13 cellular contexts compared by ENCODE assay signal in the genomic region with DNA sequence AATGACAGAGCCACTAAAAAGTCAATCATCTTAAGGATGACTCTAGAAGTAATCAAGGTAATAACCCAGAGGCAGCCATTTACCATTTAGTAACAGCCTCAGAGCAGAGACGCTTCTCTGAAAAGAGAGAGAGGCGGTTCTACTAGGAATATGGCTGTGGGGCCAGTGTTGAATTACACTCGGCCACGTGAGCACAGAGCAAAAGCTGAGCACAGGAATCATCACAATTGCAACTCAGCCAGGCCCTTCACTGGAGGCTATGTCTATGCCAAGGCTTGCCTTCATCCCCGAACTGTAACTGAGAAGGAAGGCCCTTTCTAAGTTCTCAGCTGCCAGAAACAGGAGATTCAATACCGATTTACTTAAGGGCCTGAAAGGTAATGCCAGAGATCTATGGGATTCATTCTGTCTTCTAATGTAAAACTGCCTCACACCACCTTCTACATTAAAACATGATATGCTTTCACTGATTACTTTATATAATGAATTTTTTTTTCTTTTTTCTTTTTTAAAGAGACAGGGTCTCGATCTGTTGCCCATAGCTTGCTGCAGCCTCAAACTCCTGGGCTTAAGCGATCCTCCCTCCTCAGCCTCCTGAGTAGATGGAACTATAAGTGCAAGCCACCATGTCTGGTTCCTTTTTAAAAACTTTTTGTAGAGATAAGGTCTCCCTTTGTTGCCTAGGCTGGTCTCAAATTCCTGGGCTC.
DNase-seq lines count a peak whose midpoint lies in the region; ATAC-seq lines count a peak whose summit lies in the region.
"Had no signal": no experiment of that assay in that cellular context is flagged by ENCODE, and none has a peak within 500 bp of the region (broad histone marks: within the 10 kb centered on the region; RNA-seq: fewer than 3 reads in every experiment).

No MANE protein-coding gene starts in this region.

- peaks cover 12 to 13% of the 10 kb centered on the region in 2 donors for H3K36me3 Mint-ChIP-seq in CD4-positive, alpha-beta memory T cell
- H3K36me3 Mint-ChIP-seq: natural killer cell treated with Interleukin-12 subunit alpha and Interleukin-12 subunit beta and Interleukin-15 and Interleukin-18, amount 100 ng/mL, for 72 hours had no signal

- no peaks in the 10 kb centered on the region for H3K9me3 Mint-ChIP-seq in CD4-positive, alpha-beta memory T cell
- H3K9me3 Mint-ChIP-seq: natural killer cell treated with Interleukin-12 subunit alpha and Interleukin-12 subunit beta and Interleukin-15 and Interleukin-18, amount 100 ng/mL, for 72 hours had no signal

- POLR2A ChIA-PET in CD4-positive, alpha-beta memory T cell (lab: Charles Lee; ENCODE audit: partially characterized antibody), result no interaction called here

- H3K36me3 ChIP-seq in CD4-positive, alpha-beta memory T cell (ENCODE audit: insufficient read depth, low read length), result no peaks in the 10 kb centered on the region

- DNase-seq in AG08395 (ENCODE audit: low spot score), result peak; percentile 52
- peak; percentile 84 for DNase-seq in NCI-H2196 treated with DMSO at 0.1 percent for 48 hours (lab: John Stamatoyannopoulos, UW; ENCODE audit: unreplicated experiment)
- DNase-seq in myocyte (ENCODE audit: low read depth), result peak; percentile 61
- no peak for DNase-seq in ureter (ENCODE audit: low spot score)
- no peak for DNase-seq in CD4-positive, alpha-beta memory T cell
- no peak for DNase-seq in GM19240 (ENCODE audit: insufficient read length, low spot score)
- DNase-seq: ACHN, erythroblast, GOT3, NCI-H774 had no signal

- intact Hi-C loops in CD4-positive, alpha-beta memory T cell (cut with micrococcal nuclease), result no loop called here

- H3K27ac ChIP-seq in CD4-positive, alpha-beta memory T cell (ENCODE audit: low read depth, low read length), result no peak overlapping the region

- H3K27me3 Mint-ChIP-seq in CD4-positive, alpha-beta memory T cell, result no peaks in the 10 kb centered on the region
- H3K27me3 Mint-ChIP-seq: natural killer cell treated with Interleukin-12 subunit alpha and Interleukin-12 subunit beta and Interleukin-15 and Interleukin-18, amount 100 ng/mL, for 72 hours had no signal

- H3K4me3 ChIP-seq in CD4-positive, alpha-beta memory T cell (ENCODE audit: low read length in 2 of 2), result no peak overlapping the region

- ATAC-seq in esophagus mucosa, result peak; percentile 69
- no peak for ATAC-seq in HG03280 (IDR thresholded peaks at IDR 0.05; ENCODE audit: unreplicated experiment)
- ATAC-seq: natural killer cell treated with Interleukin-12 subunit alpha and Interleukin-12 subunit beta and Interleukin-15 and Interleukin-18, amount 100 ng/mL, for 72 hours had no signal

- no peaks in the 10 kb centered on the region for H3K27me3 ChIP-seq in CD4-positive, alpha-beta memory T cell (ENCODE audit: insufficient read depth, low read length)

- no peak overlapping the region for H3K27ac Mint-ChIP-seq in CD4-positive, alpha-beta memory T cell
- H3K27ac Mint-ChIP-seq: natural killer cell treated with Interleukin-12 subunit alpha and Interleukin-12 subunit beta and Interleukin-15 and Interleukin-18, amount 100 ng/mL, for 72 hours had no signal

- no peak overlapping the region for H3K4me3 Mint-ChIP-seq in CD4-positive, alpha-beta memory T cell
- H3K4me3 Mint-ChIP-seq: natural killer cell treated with Interleukin-12 subunit alpha and Interleukin-12 subunit beta and Interleukin-15 and Interleukin-18, amount 100 ng/mL, for 72 hours had no signal

- peaks cover 3% of the 10 kb centered on the region for H3K4me1 ChIP-seq in CD4-positive, alpha-beta memory T cell (ENCODE audit: insufficient read depth, low read length)

- no peaks in the 10 kb centered on the region for H3K9me3 ChIP-seq in CD4-positive, alpha-beta memory T cell (ENCODE audit: control insufficient read depth in 1 of 2, low read length in 2 of 2)

- H3K4me1 Mint-ChIP-seq in CD4-positive, alpha-beta memory T cell, result peaks cover 1 to 16% (median 7%) of the 10 kb centered on the region in 4 donors

- CTCF ChIA-PET in CD4-positive, alpha-beta memory T cell (lab: Charles Lee; ENCODE audit: partially characterized antibody), result no interaction called here

Comparison
In these comparisons a context has a peak if more than half of its experiments do, and no peak if none do; other contexts are left out.
1. DNase-seq: peak in AG08395 (single experiment), NCI-H2196 treated with DMSO at 0.1 percent for 48 hours (single experiment) and myocyte (single experiment); none in ureter (single experiment), CD4-positive, alpha-beta memory T cell (0 of 5) and GM19240 (single experiment).